ENCODE assay signal across 31 cellular contexts in the genomic region with DNA sequence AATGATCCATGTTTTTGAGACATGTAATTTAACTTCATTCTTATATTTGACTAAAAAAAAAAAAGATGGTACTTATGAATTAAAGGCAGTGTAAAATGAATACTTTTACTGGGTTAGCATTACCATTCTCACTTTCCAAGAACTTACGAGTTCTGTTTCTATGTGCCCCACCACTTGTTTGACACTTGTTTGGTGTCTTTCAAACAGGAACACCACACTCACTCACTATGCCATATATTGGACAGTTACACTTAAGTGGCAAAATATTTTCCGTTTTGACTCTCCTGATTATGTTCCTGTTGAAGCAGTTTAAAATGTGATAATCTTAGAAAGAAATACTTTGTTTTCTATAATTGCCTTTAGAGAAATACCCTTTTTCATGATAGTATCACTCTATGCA. TPM values are rescaled to one million over a fixed set of nuclear protein-coding genes. Genes with fewer than 3 reads are reported as not detected.
DNase-seq lines count a peak whose midpoint lies in the region; ATAC-seq and TF ChIP-seq lines count a peak whose summit lies in the region.
"Had no signal": no experiment of that assay in that cellular context is flagged by ENCODE, and none has a peak within 500 bp of the region (broad histone marks: within the 10 kb centered on the region; RNA-seq: fewer than 3 reads in every experiment).

No MANE protein-coding gene starts in this region.

- H3K4me3 Mint-ChIP-seq in immature natural killer cell, result peak overlapping the region; percentile 71 to 77 (median 72)
- H3K4me3 Mint-ChIP-seq in natural killer cell, result peak overlapping the region; percentile 82
- H3K4me3 Mint-ChIP-seq in natural killer cell treated with Interleukin-12 subunit alpha and Interleukin-12 subunit beta and Interleukin-15 and Interleukin-18, amount 100 ng/mL, for 72 hours, result peak overlapping the region; percentile 54
- no peak overlapping the region for H3K4me3 Mint-ChIP-seq in T-helper 17 cell
- H3K4me3 Mint-ChIP-seq: B cell; CD14-positive monocyte; CD4-positive, alpha-beta memory T cell; CD4-positive, alpha-beta T cell; CD4-positive, CD25-positive, alpha-beta regulatory T cell; CD8-positive, alpha-beta memory T cell; CD8-positive, alpha-beta T cell had no signal

- ATAC-seq in natural killer cell (peak; percentile 60 to 76 (median 69)), T-helper 17 cell (no peak)
- ATAC-seq in natural killer cell treated with Interleukin-12 subunit alpha and Interleukin-12 subunit beta and Interleukin-15 and Interleukin-18, amount 100 ng/mL, for 72 hours, result peak; percentile 62 to 65
- ATAC-seq: A549; CD8-positive, alpha-beta T cell had no signal

- no peaks in the 10 kb centered on the region for H3K9me3 Mint-ChIP-seq in immature natural killer cell
- no peaks in the 10 kb centered on the region for H3K9me3 Mint-ChIP-seq in natural killer cell
- H3K9me3 Mint-ChIP-seq in natural killer cell treated with Interleukin-12 subunit alpha and Interleukin-12 subunit beta and Interleukin-15 and Interleukin-18, amount 100 ng/mL, for 72 hours, result no peaks in the 10 kb centered on the region
- H3K9me3 Mint-ChIP-seq: CD14-positive monocyte; CD4-positive, alpha-beta memory T cell; CD4-positive, alpha-beta T cell; CD4-positive, CD25-positive, alpha-beta regulatory T cell; CD8-positive, alpha-beta memory T cell; CD8-positive, alpha-beta T cell had no signal

- H3K36me3 Mint-ChIP-seq in immature natural killer cell, result no peaks in the 10 kb centered on the region
- no peaks in the 10 kb centered on the region for H3K36me3 Mint-ChIP-seq in natural killer cell
- H3K36me3 Mint-ChIP-seq in natural killer cell treated with Interleukin-12 subunit alpha and Interleukin-12 subunit beta and Interleukin-15 and Interleukin-18, amount 100 ng/mL, for 72 hours, result no peaks in the 10 kb centered on the region
- no peaks in the 10 kb centered on the region for H3K36me3 Mint-ChIP-seq in T-helper 17 cell (ENCODE audit: low read depth)
- H3K36me3 Mint-ChIP-seq: CD14-positive monocyte; CD4-positive, alpha-beta memory T cell; CD4-positive, CD25-positive, alpha-beta regulatory T cell; CD8-positive, alpha-beta memory T cell; CD8-positive, alpha-beta T cell had no signal

- intact Hi-C loops in natural killer cell (cut with micrococcal nuclease), result loop anchor here (10.0 kb wide), 1 partner anchor 54 kb away; a partner anchor contains a TSS

- TF ChIP-seq CTCF in natural killer cell (IDR thresholded peaks at IDR 0.05), result no peak

- DNase-seq in immature natural killer cell (peak in 2 of 3 donors; percentile 28 to 31), natural killer cell (no peak), T-helper 17 cell (no peak), mucosa of gallbladder (ENCODE audit: low spot score) (no peak), activated T-cell treated with anti-CD3 and anti-CD28 coated beads for 4 hours (no peak)
- no peak for DNase-seq in natural killer cell treated with Interleukin-12 subunit alpha and Interleukin-12 subunit beta and Interleukin-15 and Interleukin-18, amount 100 ng/mL, for 72 hours (ENCODE audit: low spot score)
- DNase-seq: 8988T; ACHN; AML-193; BE2C; C1 segment of cervical spinal cord; Caco-2; Calu3; CD4-positive, alpha-beta memory T cell; CD4-positive, alpha-beta T cell; CD4-positive, CD25-positive, alpha-beta regulatory T cell; CD8-positive, alpha-beta memory T cell; CD8-positive, alpha-beta T cell; COR-L47; DMS 273 treated with DMSO at 0.1 percent for 48 hours; DMS153; DMS53; DMS79; DMS79 treated with DMSO at 0.1 percent for 48 hours; DND-41; EL had no signal

- H3K9me3 ChIP-seq in T-helper 17 cell (ENCODE audit: control insufficient read depth, low read length, poor library complexity, severe bottlenecking), result no peaks in the 10 kb centered on the region
- H3K9me3 ChIP-seq: A549; BE2C; BLaER1; BLaER1 treated with 17β-estradiol and CSF1 and Interleukin-3, amounts not matched to agents 10 nM and 100 nM; Caco-2 had no signal

- H3K27ac Mint-ChIP-seq in immature natural killer cell (peak overlapping the region; percentile 36 to 86 (median 70)), natural killer cell (peak overlapping the region; percentile 80 to 86), T-helper 17 cell (no peak overlapping the region)
- peak overlapping the region; percentile 47 to 72 for H3K27ac Mint-ChIP-seq in natural killer cell treated with Interleukin-12 subunit alpha and Interleukin-12 subunit beta and Interleukin-15 and Interleukin-18, amount 100 ng/mL, for 72 hours
- H3K27ac Mint-ChIP-seq: B cell; CD14-positive monocyte; CD4-positive, alpha-beta memory T cell; CD4-positive, alpha-beta T cell; CD4-positive, CD25-positive, alpha-beta regulatory T cell; CD8-positive, alpha-beta T cell had no signal

- peaks cover 69 to 79% of the 10 kb centered on the region in 2 donors for H3K4me1 Mint-ChIP-seq in immature natural killer cell
- peaks cover 60 to 63% of the 10 kb centered on the region in 2 donors for H3K4me1 Mint-ChIP-seq in natural killer cell
- peaks cover 46 to 57% of the 10 kb centered on the region in 2 donors for H3K4me1 Mint-ChIP-seq in natural killer cell treated with Interleukin-12 subunit alpha and Interleukin-12 subunit beta and Interleukin-15 and Interleukin-18, amount 100 ng/mL, for 72 hours (ENCODE audit: low read depth in 2 of 2)
- H3K4me1 Mint-ChIP-seq in T-helper 17 cell, result no peaks in the 10 kb centered on the region
- H3K4me1 Mint-ChIP-seq: B cell; CD14-positive monocyte; CD4-positive, alpha-beta memory T cell; CD4-positive, CD25-positive, alpha-beta regulatory T cell had no signal

- H3K27me3 Mint-ChIP-seq in immature natural killer cell (ENCODE audit: low read depth in 3 of 3), result peaks cover 0 to 4% (median 2%) of the 10 kb centered on the region in 3 donors
- H3K27me3 Mint-ChIP-seq in natural killer cell (ENCODE audit: low read depth in 2 of 2), result no peaks in the 10 kb centered on the region
- H3K27me3 Mint-ChIP-seq in natural killer cell treated with Interleukin-12 subunit alpha and Interleukin-12 subunit beta and Interleukin-15 and Interleukin-18, amount 100 ng/mL, for 72 hours, result no peaks in the 10 kb centered on the region
- H3K27me3 Mint-ChIP-seq in T-helper 17 cell, result peaks cover 26% of the 10 kb centered on the region
- H3K27me3 Mint-ChIP-seq: CD4-positive, alpha-beta T cell; CD4-positive, CD25-positive, alpha-beta regulatory T cell; CD8-positive, alpha-beta memory T cell had no signal

RNA-seq across cellular contexts. Expression of a gene that starts 56.6 kb away (rescaled TPM):
- polyA plus RNA-seq in immature natural killer cell, result 10 to 100 TPM; 23.4 to 29.7 (median 27.1) TPM
- 10 to 100 TPM; 49.0 to 61.4 (median 51.6) TPM for total RNA-seq in natural killer cell
- total RNA-seq in natural killer cell treated with Interleukin-12 subunit alpha and Interleukin-12 subunit beta and Interleukin-15 and Interleukin-18, amount 100 ng/mL, for 72 hours, result 10 to 100 TPM; 18.4 to 22.0 TPM
- total RNA-seq in T-helper 17 cell, result 10 to 100 TPM; 39.5 to 42.8 TPM
- 45.9 TPM for total RNA-seq in mucosa of gallbladder

Comparison
In these comparisons a context has a peak if more than half of its experiments do, and no peak if none do; other contexts are left out.
1. DNase-seq: peak in immature natural killer cell (2 of 3); none in natural killer cell (single experiment), natural killer cell treated with Interleukin-12 subunit alpha and Interleukin-12 subunit beta and Interleukin-15 and Interleukin-18, amount 100 ng/mL, for 72 hours (single experiment), T-helper 17 cell (0 of 3), mucosa of gallbladder (single experiment) and activated T-cell treated with anti-CD3 and anti-CD28 coated beads for 4 hours (single experiment).